ENCODE assay signal across 15 cellular contexts in genomic region chr12:19856389-19856788, GRCh38.
A peak's percentile ranks its signal among the peaks of the same experiment; 100 is the strongest.
DNase-seq lines count a peak whose midpoint lies in the region; ATAC-seq, FAIRE-seq and TF ChIP-seq lines count a peak whose summit lies in the region.
"Had no signal": no experiment of that assay in that cellular context is flagged by ENCODE, and none has a peak within 500 bp of the region (broad histone marks: within the 10 kb centered on the region; RNA-seq: fewer than 3 reads in every experiment).

No MANE protein-coding gene starts in this region.

- no peaks in the 10 kb centered on the region for H3K4me1 Mint-ChIP-seq in astrocyte (ENCODE audit: low read depth, unreplicated experiment)
- H3K4me1 Mint-ChIP-seq in MCF 10A (ENCODE audit: insufficient read depth, unreplicated experiment) = peaks cover 5% of the 10 kb centered on the region
- H3K4me1 Mint-ChIP-seq: B cell had no signal

- H3K27me3 ChIP-seq in GM23248 (replicated peaks; ENCODE audit: insufficient read depth) (no peaks in the 10 kb centered on the region), astrocyte (ENCODE audit: insufficient read depth, low read length) (no peaks in the 10 kb centered on the region), heart right ventricle (no peaks in the 10 kb centered on the region), smooth muscle cell (ENCODE audit: low read depth) (no peaks in the 10 kb centered on the region)

- H3F3A ChIP-seq in GM23248 (ENCODE audit: insufficient read depth) (no peaks in the 10 kb centered on the region), smooth muscle cell (ENCODE audit: low read depth) (peaks cover 25% of the 10 kb centered on the region)

- H3K36me3 Mint-ChIP-seq in astrocyte (ENCODE audit: low read depth, unreplicated experiment) = no peaks in the 10 kb centered on the region
- H3K36me3 Mint-ChIP-seq in MCF 10A (ENCODE audit: insufficient read depth, unreplicated experiment) = no peaks in the 10 kb centered on the region

- intact Hi-C loops in heart right ventricle (cut with DNase I) = no loop called here
- intact Hi-C loops in MCF 10A (cut with micrococcal nuclease) = no loop called here

- no peaks in the 10 kb centered on the region for H3K36me3 ChIP-seq in GM23248 (ENCODE audit: low read depth)
- no peaks in the 10 kb centered on the region for H3K36me3 ChIP-seq in astrocyte (ENCODE audit: insufficient read depth, low read length)
- no peaks in the 10 kb centered on the region for H3K36me3 ChIP-seq in heart right ventricle
- no peaks in the 10 kb centered on the region for H3K36me3 ChIP-seq in smooth muscle cell (ENCODE audit: low read depth)

- H3K79me2 ChIP-seq in GM23248 (ENCODE audit: insufficient read depth) = no peaks in the 10 kb centered on the region
- H3K79me2 ChIP-seq in astrocyte (ENCODE audit: insufficient read depth, low read length) = no peaks in the 10 kb centered on the region
- no peaks in the 10 kb centered on the region for H3K79me2 ChIP-seq in smooth muscle cell (ENCODE audit: low read depth)

- FAIRE-seq in astrocyte (lab: Jason Lieb, UNC) = no peak
- FAIRE-seq: colon had no signal

- H3K9ac ChIP-seq in GM23248 (no peak overlapping the region), astrocyte (ENCODE audit: low read length) (no peak overlapping the region), smooth muscle cell (ENCODE audit: low read depth) (peak overlapping the region; percentile 77)

- no peaks in the 10 kb centered on the region for H3K9me2 ChIP-seq in GM23248 (ENCODE audit: insufficient read depth)

- DNase-seq in GM23248 = peak; percentile 26
- peak; percentile 47 for DNase-seq in astrocyte (ENCODE audit: low read depth)
- DNase-seq in heart right ventricle = no peak
- DNase-seq in smooth muscle cell (lab: John Stamatoyannopoulos, UW; ENCODE audit: unreplicated experiment) = no peak
- no peak for DNase-seq in GM13976 (ENCODE audit: low spot score)
- DNase-seq in MCF 10A (ENCODE audit: unreplicated experiment) = no peak
- DNase-seq: NCI-H2029; NCI-H748 treated with DMSO at 0.1 percent for 48 hours; stimulated activated naive CD8-positive, alpha-beta T cell treated with anti-CD3 and anti-CD28 coated beads, Interleukin-15, Interleukin-2, amounts not matched to agents 100 U/mL and 50 U/mL, for 24 hours had no signal

- no peak overlapping the region for H2AFZ ChIP-seq in GM23248
- no peak overlapping the region for H2AFZ ChIP-seq in astrocyte (ENCODE audit: low read depth, low read length)
- peak overlapping the region; percentile 25 for H2AFZ ChIP-seq in smooth muscle cell (ENCODE audit: low read depth)

- no peak overlapping the region for H3K4me3 ChIP-seq in GM23248
- no peak overlapping the region for H3K4me3 ChIP-seq in astrocyte (ENCODE audit: insufficient read depth, low read depth, low read length)
- H3K4me3 ChIP-seq in heart right ventricle = peak overlapping the region in 6 of 10 donors; percentile 1 to 30 (median 17)
- peak overlapping the region; percentile 18 for H3K4me3 ChIP-seq in smooth muscle cell

- H3K4me3 Mint-ChIP-seq in astrocyte (ENCODE audit: unreplicated experiment) (no peak overlapping the region), MCF 10A (ENCODE audit: unreplicated experiment) (no peak overlapping the region)
- H3K4me3 Mint-ChIP-seq: activated naive CD8-positive, alpha-beta T cell; B cell had no signal

- H3K9me3 Mint-ChIP-seq in astrocyte (ENCODE audit: unreplicated experiment) (peaks cover 8% of the 10 kb centered on the region), MCF 10A (ENCODE audit: unreplicated experiment) (peaks cover 4% of the 10 kb centered on the region)

- 35 to 42% methylated on average over 5 of the region's 5 CpGs for WGBS in GM23248 (ENCODE audit: low coverage in 1 of 2, low lambda C conversion rate in 2 of 2, missing lambda C conversion rate in 2 of 2), 2 experiments
- WGBS in heart right ventricle, 2 donors = 38 to 52% methylated on average over 5 of the region's 5 CpGs
- 13% methylated on average over 5 of the region's 5 CpGs for WGBS in smooth muscle cell (ENCODE audit: low lambda C conversion rate)

- H3K27me3 Mint-ChIP-seq in astrocyte (ENCODE audit: low read depth, unreplicated experiment) = no peaks in the 10 kb centered on the region
- H3K27me3 Mint-ChIP-seq in MCF 10A (ENCODE audit: insufficient read depth, unreplicated experiment) = peaks cover 11% of the 10 kb centered on the region
- H3K27me3 Mint-ChIP-seq: B cell had no signal

- H3K27ac ChIP-seq in GM23248 (no peak overlapping the region), astrocyte (ENCODE audit: low read depth, low read length) (no peak overlapping the region), heart right ventricle (peak overlapping the region; percentile 9 to 82 (median 68)), smooth muscle cell (ENCODE audit: low read depth) (peak overlapping the region; percentile 93)

- no TSS peak for BruUV-seq in MCF 10A (replicated peaks; lab: Mats Ljungman, UMichigan)

- in situ Hi-C loops in GM23248 (cut with MboI) (no loop called here), GM13976 (cut with MboI; ENCODE audit: low sequenced_read_pairs, unreplicated experiment) (no loop called here)

- POLR2A ChIA-PET in MCF 10A (lab: Yijun Ruan, JAX) = no interaction called here

- H3K27ac Mint-ChIP-seq in astrocyte (ENCODE audit: unreplicated experiment) = no peak overlapping the region
- no peak overlapping the region for H3K27ac Mint-ChIP-seq in MCF 10A (ENCODE audit: low read depth, unreplicated experiment)
- H3K27ac Mint-ChIP-seq: activated naive CD8-positive, alpha-beta T cell; B cell had no signal

- no peaks in the 10 kb centered on the region for H3K4me1 ChIP-seq in GM23248 (ENCODE audit: insufficient read depth)
- no peaks in the 10 kb centered on the region for H3K4me1 ChIP-seq in astrocyte (ENCODE audit: insufficient read depth, low read length)
- H3K4me1 ChIP-seq in heart right ventricle = peaks cover 0 to 25% (median 8%) of the 10 kb centered on the region in 9 donors
- H3K4me1 ChIP-seq in smooth muscle cell (ENCODE audit: low read depth) = peaks cover 13% of the 10 kb centered on the region

- ATAC-seq in heart right ventricle (peak in 7 of 8 donors; percentile 22 to 67 (median 57)), GM21619 (IDR thresholded peaks at IDR 0.05; ENCODE audit: unreplicated experiment) (no peak), HG02642 (IDR thresholded peaks at IDR 0.05; ENCODE audit: poor library complexity, unreplicated experiment) (no peak)
- ATAC-seq: HCT116; stimulated activated naive CD8-positive, alpha-beta T cell treated with anti-CD3 and anti-CD28 coated beads, Interleukin-15, Interleukin-2, amounts not matched to agents 100 U/mL and 50 U/mL, for 24 hours had no signal

- no peak overlapping the region for H3K4me2 ChIP-seq in GM23248 (ENCODE audit: unreplicated experiment)
- no peak overlapping the region for H3K4me2 ChIP-seq in astrocyte (ENCODE audit: low read length)
- H3K4me2 ChIP-seq in smooth muscle cell = peak overlapping the region; percentile 73

- CTCF ChIA-PET in MCF 10A (lab: Yijun Ruan, JAX) = no interaction called here

- TF ChIP-seq CTCF in astrocyte (IDR thresholded peaks at IDR 0.05; ENCODE audit: insufficient read depth, low read depth, low read length) = no peak
- no peak for TF ChIP-seq CTCF in heart right ventricle (IDR thresholded peaks at IDR 0.05)
- TF ChIP-seq CTCF in smooth muscle cell (IDR thresholded peaks at IDR 0.05; ENCODE audit: borderline replicate concordance, insufficient read depth, poor library complexity, severe bottlenecking) = no peak
- TF ChIP-seq CTCF in GM13976 (IDR thresholded peaks at IDR 0.05; ENCODE audit: borderline replicate concordance, control extremely low read depth, extremely low read depth, insufficient read depth, missing control alignments) = no peak
- TF ChIP-seq CTCF in MCF 10A (IDR thresholded peaks at IDR 0.05; ENCODE audit: unreplicated experiment) = no peak

- H3K9me3 ChIP-seq in GM23248 (ENCODE audit: low read depth) (no peaks in the 10 kb centered on the region), astrocyte (ENCODE audit: insufficient read depth, low read depth, low read length) (no peaks in the 10 kb centered on the region), heart right ventricle (peaks cover 0 to 28% (median 0%) of the 10 kb centered on the region in 11 donors), smooth muscle cell (replicated peaks; ENCODE audit: low read depth) (no peaks in the 10 kb centered on the region)

- H4K20me1 ChIP-seq in GM23248 (ENCODE audit: insufficient read depth) (no peaks in the 10 kb centered on the region), astrocyte (ENCODE audit: insufficient read depth, low read length) (no peaks in the 10 kb centered on the region), smooth muscle cell (ENCODE audit: low read depth) (no peaks in the 10 kb centered on the region)

Comparison
In these comparisons a context has a peak if more than half of its experiments do, and no peak if none do; other contexts are left out.
1. DNase-seq: peak in GM23248 (single experiment) and astrocyte (single experiment); none in heart right ventricle (0 of 2), smooth muscle cell (single experiment), GM13976 (single experiment) and MCF 10A (single experiment).
2. H3K27ac ChIP-seq: peak in heart right ventricle (10 of 10) and smooth muscle cell (single experiment); none in GM23248 (single experiment) and astrocyte (single experiment).
3. H3K4me3 ChIP-seq: peak in heart right ventricle (6 of 10) and smooth muscle cell (single experiment); none in GM23248 (single experiment) and astrocyte (single experiment).
4. ATAC-seq: peak in heart right ventricle (7 of 8); none in GM21619 (single experiment) and HG02642 (single experiment).